In genomic region chr11:123351375-123351774, GRCh38 we compare ENCODE assay signal across 15 cellular contexts.
DNase-seq lines count a peak whose midpoint lies in the region; ATAC-seq, FAIRE-seq and TF ChIP-seq lines count a peak whose summit lies in the region.
"Had no signal": no experiment of that assay in that cellular context is flagged by ENCODE, and none has a peak within 500 bp of the region (broad histone marks: within the 10 kb centered on the region; RNA-seq: fewer than 3 reads in every experiment).

No MANE protein-coding gene starts in this region.

- H3K18ac ChIP-seq in H1 (ENCODE audit: extremely low read depth, low read length) = no peak overlapping the region; the same call in 1 of the 2 replicates
- no peak overlapping the region for H3K18ac ChIP-seq in mesendoderm (ENCODE audit: low read length)

- no peak for FAIRE-seq in H1 (lab: Jason Lieb, UNC)
- FAIRE-seq: TTC549 had no signal

- H3K4ac ChIP-seq in H1 (replicated peaks; ENCODE audit: insufficient read length, low read depth, low read length) (no peak overlapping the region), mesendoderm (ENCODE audit: low read depth, low read length) (no peak overlapping the region)

- ATAC-seq in GM21786 (IDR thresholded peaks at IDR 0.05; ENCODE audit: unreplicated experiment) = no peak

- H2BK5ac ChIP-seq in H1 (ENCODE audit: low read depth, low read length) = no peak overlapping the region
- H2BK5ac ChIP-seq in mesendoderm (ENCODE audit: low read length) = no peak overlapping the region

- H3K27me3 ChIP-seq in H1 (replicated peaks in 1 of 4; ENCODE audit: control insufficient read depth in 3 of 4, extremely low read depth in 1 of 4, insufficient read depth in 3 of 4, low read length in 3 of 4) (peaks cover 0 to 4% (median 1%) of the 10 kb centered on the region in 4 experiments; a peak in 3 of 7 replicates), mesendoderm (ENCODE audit: insufficient read depth, low read length, poor library complexity) (no peaks in the 10 kb centered on the region), SJCRH30 (no peaks in the 10 kb centered on the region)
- H3K27me3 ChIP-seq: uterus had no signal

- H4K91ac ChIP-seq in H1 (replicated peaks; ENCODE audit: insufficient read length, low read length) = peak overlapping the region; percentile 56

- H3K4me2 ChIP-seq in H1 (ENCODE audit: insufficient read depth in 1 of 2, low read depth in 2 of 2, low read length in 2 of 2) = no peak overlapping the region; a peak in 1 of 4 replicates
- H3K4me2 ChIP-seq in mesendoderm (ENCODE audit: low read length) = no peak overlapping the region

- H3K14ac ChIP-seq in H1 (ENCODE audit: insufficient read length) = no peak overlapping the region

- 56% methylated on average over 6 of the region's 6 CpGs; no CpG with 5 or more reads in 1 of the 2 experiments for WGBS in H1 (ENCODE audit: extremely low coverage in 1 of 2, insufficient coverage in 1 of 2, insufficient read length in 1 of 2, insufficient replicate concordance in 2 of 2, low coverage in 1 of 2, low lambda C conversion rate in 2 of 2, missing lambda C conversion rate in 1 of 2), 2 experiments
- no CpG with 5 or more reads among the region's 6 CpGs for WGBS in mesendoderm (ENCODE audit: extremely low coverage, insufficient coverage, low lambda C conversion rate)

- no peak overlapping the region; the same call in 1 of the 2 replicates for H2BK15ac ChIP-seq in H1 (ENCODE audit: low read length)
- no peak overlapping the region for H2BK15ac ChIP-seq in mesendoderm (replicated peaks; ENCODE audit: low read depth)

- no peak for TF ChIP-seq EP300 in H1 (IDR thresholded peaks at IDR 0.05; ENCODE audit: borderline replicate concordance in 1 of 2, low read depth in 2 of 2, low read length in 2 of 2)

- H3K23me2 ChIP-seq in H1 (ENCODE audit: low read depth, low read length) = no peaks in the 10 kb centered on the region

- no peak overlapping the region for H3K56ac ChIP-seq in H1 (replicated peaks; ENCODE audit: insufficient read length, low read depth, low read length)
- H3K56ac ChIP-seq in mesendoderm (ENCODE audit: low read length) = peak overlapping the region; percentile 47

- H2BK120ac ChIP-seq in H1 (replicated peaks; ENCODE audit: low read depth, low read length) (no peak overlapping the region), mesendoderm (ENCODE audit: low read depth, low read length) (no peak overlapping the region)

- TF ChIP-seq CTCF in H1 (IDR thresholded peaks at IDR 0.05; ENCODE audit: control extremely low read depth in 1 of 3, insufficient read depth in 1 of 3, low read depth in 1 of 3, low read length in 3 of 3) = peak in 1 of 3 experiments; percentile 4; a peak in 1 of 4 replicates

- no peak overlapping the region; the same call in 1 of the 2 replicates for H4K8ac ChIP-seq in H1 (ENCODE audit: extremely low read depth, insufficient read depth, low read length)
- no peak overlapping the region for H4K8ac ChIP-seq in mesendoderm (ENCODE audit: low read depth, low read length)

- H3K9ac ChIP-seq in H1 (replicated peaks in 1 of 4; ENCODE audit: extremely low read depth in 1 of 4, low read depth in 3 of 4, low read length in 3 of 4) = no peak overlapping the region
- H3K9ac ChIP-seq in mesendoderm (ENCODE audit: low read length) = no peak overlapping the region
- H3K9ac ChIP-seq: parathyroid adenoma had no signal

- no peak overlapping the region for H3K23ac ChIP-seq in H1 (ENCODE audit: insufficient read length)
- no peak overlapping the region for H3K23ac ChIP-seq in mesendoderm (ENCODE audit: low read length)

- H4K5ac ChIP-seq in H1 (ENCODE audit: insufficient read length, low read depth, low read length) = peak overlapping the region; percentile 10
- no peak overlapping the region for H4K5ac ChIP-seq in mesendoderm (ENCODE audit: low read length)

- no peaks in the 10 kb centered on the region for H4K20me1 ChIP-seq in H1 (replicated peaks in 1 of 2; ENCODE audit: control insufficient read depth in 1 of 2, insufficient read depth in 2 of 2, low read length in 2 of 2)

- no peak for TF ChIP-seq POLR2A in H1 (IDR thresholded peaks at IDR 0.05; ENCODE audit: control extremely low read depth in 1 of 2, low read depth in 2 of 2, low read length in 2 of 2)

- H2BK12ac ChIP-seq in H1 (ENCODE audit: low read depth, low read length) = peak overlapping the region; percentile 18; the same call in 1 of the 2 replicates

- H3K36me3 ChIP-seq in H1 (ENCODE audit: control insufficient read depth in 2 of 4, insufficient read depth in 4 of 4, low read length in 3 of 4) (no peaks in the 10 kb centered on the region), mesendoderm (ENCODE audit: control insufficient read depth, insufficient read depth, low read length) (no peaks in the 10 kb centered on the region), SJCRH30 (no peaks in the 10 kb centered on the region)
- H3K36me3 ChIP-seq: uterus had no signal

- no peak overlapping the region for H3K27ac ChIP-seq in H1 (ENCODE audit: low read depth, low read length)
- H3K27ac ChIP-seq in mesendoderm (ENCODE audit: low read depth, low read length) = no peak overlapping the region
- no peak overlapping the region for H3K27ac ChIP-seq in SJCRH30
- H3K27ac ChIP-seq: parathyroid adenoma, uterus had no signal

- H2AFZ ChIP-seq in H1 (ENCODE audit: low read length) = peak overlapping the region; percentile 98
- H2AFZ ChIP-seq: parathyroid adenoma had no signal

- no peaks in the 10 kb centered on the region for H3K79me1 ChIP-seq in H1 (ENCODE audit: low read depth, low read length)
- H3K79me1 ChIP-seq in mesendoderm (ENCODE audit: low read length) = no peaks in the 10 kb centered on the region

- H3K9me3 ChIP-seq in H1 (ENCODE audit: insufficient read depth in 2 of 2, low read depth in 1 of 2, low read length in 1 of 2) = no peaks in the 10 kb centered on the region
- no peaks in the 10 kb centered on the region for H3K9me3 ChIP-seq in SJCRH30 (replicated peaks)
- H3K9me3 ChIP-seq: uterus had no signal

- DNase-seq in C1 segment of cervical spinal cord (lab: John Stamatoyannopoulos, UW) (peak in 12 of 14 donors; percentile 25 to 97 (median 48)), NCI-H2227 (lab: John Stamatoyannopoulos, UW; ENCODE audit: unreplicated experiment) (peak; percentile 69), H1 (ENCODE audit: low read depth in 1 of 2, low spot score in 2 of 2) (peak in 1 of 2 experiments; percentile 61), mesendoderm (peak; percentile 44), epidermal melanocyte (ENCODE audit: insufficient read length, low spot score) (no peak), SJCRH30 (no peak)
- no peak for DNase-seq in activated naive CD4-positive, alpha-beta T cell treated with anti-CD3 and anti-CD28 coated beads, Interleukin-2, amount 50 U/mL, for 16 hours
- DNase-seq: dermis blood vessel endothelial cell; foreskin melanocyte; Kasumi-1; stimulated activated CD4-positive, alpha-beta T cell treated with anti-CD3 and anti-CD28 coated beads, Interleukin-2, amount 100 ng/mL, for 24 hours; uterus had no signal

- CTCF ChIA-PET in H1 (lab: Charles Lee; ENCODE audit: partially characterized antibody) = interaction anchor here (0.8 to 1.6 kb wide), 11 partner anchors 9 to 248 kb away, joined by 3 to 4 read pairs (median 3); no protein-coding TSS in a partner anchor

- H2BK20ac ChIP-seq in H1 (ENCODE audit: low read length) = 0 out of 2 replicates have a peak overlapping the region, but pooled peaks have one; percentile 44

- H3K4me3 ChIP-seq in H1 (ENCODE audit: extremely low read depth in 1 of 4, insufficient read depth in 2 of 4, low read depth in 3 of 4, low read length in 4 of 4) (no peak overlapping the region), mesendoderm (ENCODE audit: low read length) (no peak overlapping the region), SJCRH30 (no peak overlapping the region)
- H3K4me3 ChIP-seq: uterus had no signal

- H3K4me1 ChIP-seq in H1 (replicated peaks in 1 of 4; ENCODE audit: control insufficient read depth in 3 of 4, insufficient read depth in 4 of 4, low read length in 3 of 4) = peaks cover 0 to 10% (median 1%) of the 10 kb centered on the region in 4 experiments; a peak in 3 of 7 replicates
- peaks cover 6% of the 10 kb centered on the region for H3K4me1 ChIP-seq in mesendoderm (ENCODE audit: control insufficient read depth, low read depth, low read length)
- H3K4me1 ChIP-seq in SJCRH30 = no peaks in the 10 kb centered on the region
- H3K4me1 ChIP-seq: parathyroid adenoma, uterus had no signal

- no peaks in the 10 kb centered on the region for H3K79me2 ChIP-seq in H1 (ENCODE audit: control insufficient read depth in 1 of 2, insufficient read depth in 2 of 2, low read length in 2 of 2)
- no peaks in the 10 kb centered on the region for H3K79me2 ChIP-seq in mesendoderm (ENCODE audit: control insufficient read depth, insufficient read depth, low read length)
- H3K79me2 ChIP-seq: parathyroid adenoma had no signal

- POLR2A ChIA-PET in H1 (lab: Charles Lee; ENCODE audit: partially characterized antibody) = interaction anchor here (0.8 kb wide), 1 partner anchor 38 kb away, joined by 3 read pairs; no protein-coding TSS in a partner anchor

- H2AK5ac ChIP-seq in H1 (ENCODE audit: low read depth, low read length) = no peak overlapping the region
- no peak overlapping the region for H2AK5ac ChIP-seq in mesendoderm (ENCODE audit: low read length)

- TF ChIP-seq RAD21 in H1 (IDR thresholded peaks at IDR 0.05 in 1 of 2, conservative IDR thresholded peaks at IDR 0.05 in 1 of 2; ENCODE audit: low read depth in 2 of 2, low read length in 2 of 2) = no peak

TF ChIP-seq in H1, 55 proteins besides CTCF, POLR2A, EP300 and RAD21 (continues in another document):
- TF ChIP-seq KDM4A (IDR thresholded peaks at IDR 0.05; ENCODE audit: low read depth, low read length, severe bottlenecking) (no peak), SP1 (IDR thresholded peaks at IDR 0.05; ENCODE audit: low read depth, low read length) (no peak), RBBP5 (IDR thresholded peaks at IDR 0.05; ENCODE audit: borderline replicate concordance, low read depth, low read length) (no peak; the same call in 1 of the 2 replicates), SIN3A (conservative IDR thresholded peaks at IDR 0.05 in 1 of 2, IDR thresholded peaks at IDR 0.05 in 1 of 2; ENCODE audit: low read depth in 1 of 2, low read length in 2 of 2) (no peak), POLR2AphosphoS5 (IDR thresholded peaks at IDR 0.05; ENCODE audit: low read depth, low read length) (no peak), TAF1 (IDR thresholded peaks at IDR 0.05; ENCODE audit: low read depth, low read length) (0 out of 2 replicates have a peak, but pooled peaks have one; percentile 31), ATF2 (IDR thresholded peaks at IDR 0.05; ENCODE audit: low read length) (no peak)

Comparison
In these comparisons a context has a peak if more than half of its experiments do, and no peak if none do; other contexts are left out.
1. DNase-seq: peak in C1 segment of cervical spinal cord (12 of 14), NCI-H2227 (single experiment) and mesendoderm (single experiment); none in activated naive CD4-positive, alpha-beta T cell treated with anti-CD3 and anti-CD28 coated beads, Interleukin-2, amount 50 U/mL, for 16 hours (single experiment), epidermal melanocyte (single experiment) and SJCRH30 (0 of 2).